Comparison of ENCODE assay signal across 8 cellular contexts in the genomic region with DNA sequence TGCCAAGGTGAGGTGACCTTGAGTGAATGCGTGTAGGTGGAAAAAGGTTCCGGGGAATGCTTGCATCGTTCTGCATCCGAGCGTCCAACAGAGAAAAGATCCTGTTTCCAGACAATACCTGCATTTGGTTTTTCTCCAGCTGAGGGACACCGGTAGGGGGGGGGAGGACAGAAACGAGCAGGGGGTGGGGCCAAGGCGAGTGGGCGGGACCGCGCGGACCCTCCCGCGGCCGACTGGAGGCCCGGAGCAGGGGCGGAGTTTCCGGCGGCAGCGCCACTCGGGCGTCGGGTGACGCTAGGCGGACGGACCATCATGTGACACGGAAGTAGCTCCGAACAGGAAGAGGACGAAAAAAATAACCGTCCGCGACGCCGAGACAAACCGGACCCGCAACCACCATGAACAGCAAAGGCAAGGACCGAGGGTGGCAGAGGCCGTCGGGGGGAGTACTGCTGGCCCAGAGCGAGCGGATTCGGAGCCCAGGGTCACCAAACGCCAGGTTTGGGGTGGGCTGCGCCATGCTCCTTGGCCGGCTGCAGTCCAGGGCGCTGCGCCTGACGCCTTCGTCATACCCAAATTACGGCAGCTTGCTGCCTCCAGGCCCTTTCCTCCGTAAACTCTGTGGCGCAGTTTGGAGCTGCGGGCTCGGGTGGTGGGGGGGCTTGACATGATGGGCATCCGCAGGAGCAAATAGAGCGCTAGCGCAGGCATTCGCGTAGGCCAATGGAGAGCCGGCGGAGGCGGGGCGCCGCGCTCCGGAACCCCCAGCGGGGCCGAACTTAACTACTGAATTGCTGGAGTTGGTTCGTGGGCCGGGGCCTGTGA. TPM values are rescaled to one million over a fixed set of nuclear protein-coding genes. Genes with fewer than 3 reads are reported as not detected.
A peak's percentile ranks its signal among the peaks of the same experiment; 100 is the strongest.
DNase-seq lines count a peak whose midpoint lies in the region; ATAC-seq and TF ChIP-seq lines count a peak whose summit lies in the region.

DAZAP2 (plus strand) TSS at position 317 of the 825 bp plus-strand sequence; CDS start at position 399, 82 bp downstream.

- H3K27ac Mint-ChIP-seq in WTC11, result peak within 1 kb of the TSS; percentile 99

- H3K4me1 Mint-ChIP-seq in WTC11, result peaks cover 10% of the 10 kb centered on the region

- peak within 1 kb of the TSS; percentile 97 for H3K4me3 ChIP-seq in AG09309 (ENCODE audit: control insufficient read depth, low read depth, low read length)
- H3K4me3 ChIP-seq in cardiac fibroblast (replicated peaks in 1 of 2; ENCODE audit: low read depth in 2 of 2, low read length in 2 of 2), result peak within 1 kb of the TSS; percentile 70 to 100

- peak; percentile 13 for TF ChIP-seq CTCF in AG09309 (IDR thresholded peaks at IDR 0.05; ENCODE audit: control insufficient read depth, insufficient read depth, low read depth, low read length, missing control alignments)
- no peak for TF ChIP-seq CTCF in WTC11 (IDR thresholded peaks at IDR 0.05)
- TF ChIP-seq CTCF in cardiac fibroblast (IDR thresholded peaks at IDR 0.05; ENCODE audit: low read depth, low read length), result no peak

- peak within 1 kb of the TSS; percentile 95 for H3K4me3 Mint-ChIP-seq in WTC11

- no peaks in the 10 kb centered on the region for H3K27me3 Mint-ChIP-seq in WTC11 (ENCODE audit: low read depth)

- DNase-seq in AG09309 (ENCODE audit: low read depth), result peak; percentile 77
- DNase-seq in NCI-H2227 treated with DMSO at 0.1 percent for 48 hours (lab: John Stamatoyannopoulos, UW), result peak; percentile 84
- DNase-seq in WTC11 (ENCODE audit: low spot score), result peak; percentile 97
- peak; percentile 95 to 98 for DNase-seq in cardiac fibroblast (ENCODE audit: low read depth in 2 of 2)
- DNase-seq in inferior parietal cortex (ENCODE audit: extremely low spot score), result peak; percentile 92
- peak; percentile 89 to 96 for DNase-seq in stimulated activated CD4-positive, alpha-beta T cell treated with anti-CD3 and anti-CD28 coated beads, Interleukin-12 subunit alpha, Interleukin-12 subunit beta, amount 100 ng/mL, for 24 hours (ENCODE audit: low read depth in 2 of 2)

- CTCF ChIA-PET in WTC11 (lab: Charles Lee), result interaction anchor here (0.6 to 1.7 kb wide), 8 partner anchors 9 to 474 kb away, joined by 3 to 23 read pairs (median 5); partner anchors contain the start of gene POU6F1

- no peaks in the 10 kb centered on the region for H3K9me3 Mint-ChIP-seq in WTC11

- POLR2A ChIA-PET in WTC11 (lab: Charles Lee), result interaction anchor here (0.5 to 1.8 kb wide), 10 partner anchors 8 to 162 kb away, joined by 3 to 19 read pairs (median 4); partner anchors contain the start of genes CSRNP2, GALNT6 and POU6F1

- ATAC-seq in GM18909 (IDR thresholded peaks at IDR 0.05; ENCODE audit: poor library complexity, unreplicated experiment) (peak; percentile 92), HG03175 (IDR thresholded peaks at IDR 0.05; ENCODE audit: unreplicated experiment) (peak; percentile 92), WTC11 (peak; percentile 94)

- peaks cover 30% of the 10 kb centered on the region for H3K36me3 Mint-ChIP-seq in WTC11

TF ChIP-seq in WTC11, 78 proteins besides CTCF, POLR2A, EP300 and RAD21 (continues in another document):
- TF ChIP-seq, protein P1, sequence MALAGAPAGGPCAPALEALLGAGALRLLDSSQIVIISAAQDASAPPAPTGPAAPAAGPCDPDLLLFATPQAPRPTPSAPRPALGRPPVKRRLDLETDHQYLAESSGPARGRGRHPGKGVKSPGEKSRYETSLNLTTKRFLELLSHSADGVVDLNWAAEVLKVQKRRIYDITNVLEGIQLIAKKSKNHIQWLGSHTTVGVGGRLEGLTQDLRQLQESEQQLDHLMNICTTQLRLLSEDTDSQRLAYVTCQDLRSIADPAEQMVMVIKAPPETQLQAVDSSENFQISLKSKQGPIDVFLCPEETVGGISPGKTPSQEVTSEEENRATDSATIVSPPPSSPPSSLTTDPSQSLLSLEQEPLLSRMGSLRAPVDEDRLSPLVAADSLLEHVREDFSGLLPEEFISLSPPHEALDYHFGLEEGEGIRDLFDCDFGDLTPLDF (CRISPR knock-in tag; IDR thresholded peaks at IDR 0.05), result peak; percentile 43; the same call in 1 of the 2 replicates
- TF ChIP-seq FOXP1 (CRISPR knock-in tag; IDR thresholded peaks at IDR 0.05; ENCODE audit: borderline replicate concordance) (peak; percentile 77; the same call in 1 of the 2 replicates), ZNF423 (CRISPR knock-in tag; IDR thresholded peaks at IDR 0.05) (no peak), CBFB (CRISPR knock-in tag; IDR thresholded peaks at IDR 0.05; ENCODE audit: low read depth) (no peak), ESRRA (CRISPR knock-in tag; IDR thresholded peaks at IDR 0.05; ENCODE audit: borderline replicate concordance) (no peak), ZBTB21 (CRISPR knock-in tag; IDR thresholded peaks at IDR 0.05; ENCODE audit: borderline replicate concordance) (no peak), NFYB (CRISPR knock-in tag; conservative IDR thresholded peaks at IDR 0.05; ENCODE audit: low read depth) (peak; percentile 99), MAX (CRISPR knock-in tag; IDR thresholded peaks at IDR 0.05) (peak; percentile 72), SMAD4 (CRISPR knock-in tag; IDR thresholded peaks at IDR 0.05) (no peak), ZNF232 (CRISPR knock-in tag; IDR thresholded peaks at IDR 0.05) (0 out of 2 replicates have a peak, but pooled peaks have one; percentile 73), TP53 (CRISPR knock-in tag; IDR thresholded peaks at IDR 0.05) (no peak), NFATC4 (CRISPR knock-in tag; IDR thresholded peaks at IDR 0.05) (no peak), CREM (CRISPR knock-in tag; IDR thresholded peaks at IDR 0.05) (peak; percentile 73; the same call in 1 of the 2 replicates), SP1 (CRISPR knock-in tag; conservative IDR thresholded peaks at IDR 0.05) (peak; percentile 70)
- TF ChIP-seq, protein P2, sequence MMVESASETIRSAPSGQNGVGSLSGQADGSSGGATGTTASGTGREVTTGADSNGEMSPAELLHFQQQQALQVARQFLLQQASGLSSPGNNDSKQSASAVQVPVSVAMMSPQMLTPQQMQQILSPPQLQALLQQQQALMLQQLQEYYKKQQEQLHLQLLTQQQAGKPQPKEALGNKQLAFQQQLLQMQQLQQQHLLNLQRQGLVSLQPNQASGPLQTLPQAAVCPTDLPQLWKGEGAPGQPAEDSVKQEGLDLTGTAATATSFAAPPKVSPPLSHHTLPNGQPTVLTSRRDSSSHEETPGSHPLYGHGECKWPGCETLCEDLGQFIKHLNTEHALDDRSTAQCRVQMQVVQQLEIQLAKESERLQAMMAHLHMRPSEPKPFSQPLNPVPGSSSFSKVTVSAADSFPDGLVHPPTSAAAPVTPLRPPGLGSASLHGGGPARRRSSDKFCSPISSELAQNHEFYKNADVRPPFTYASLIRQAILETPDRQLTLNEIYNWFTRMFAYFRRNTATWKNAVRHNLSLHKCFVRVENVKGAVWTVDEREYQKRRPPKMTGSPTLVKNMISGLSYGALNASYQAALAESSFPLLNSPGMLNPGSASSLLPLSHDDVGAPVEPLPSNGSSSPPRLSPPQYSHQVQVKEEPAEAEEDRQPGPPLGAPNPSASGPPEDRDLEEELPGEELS (CRISPR knock-in tag; IDR thresholded peaks at IDR 0.05), result 0 out of 2 replicates have a peak, but pooled peaks have one; percentile 73
- TF ChIP-seq, protein P3, sequence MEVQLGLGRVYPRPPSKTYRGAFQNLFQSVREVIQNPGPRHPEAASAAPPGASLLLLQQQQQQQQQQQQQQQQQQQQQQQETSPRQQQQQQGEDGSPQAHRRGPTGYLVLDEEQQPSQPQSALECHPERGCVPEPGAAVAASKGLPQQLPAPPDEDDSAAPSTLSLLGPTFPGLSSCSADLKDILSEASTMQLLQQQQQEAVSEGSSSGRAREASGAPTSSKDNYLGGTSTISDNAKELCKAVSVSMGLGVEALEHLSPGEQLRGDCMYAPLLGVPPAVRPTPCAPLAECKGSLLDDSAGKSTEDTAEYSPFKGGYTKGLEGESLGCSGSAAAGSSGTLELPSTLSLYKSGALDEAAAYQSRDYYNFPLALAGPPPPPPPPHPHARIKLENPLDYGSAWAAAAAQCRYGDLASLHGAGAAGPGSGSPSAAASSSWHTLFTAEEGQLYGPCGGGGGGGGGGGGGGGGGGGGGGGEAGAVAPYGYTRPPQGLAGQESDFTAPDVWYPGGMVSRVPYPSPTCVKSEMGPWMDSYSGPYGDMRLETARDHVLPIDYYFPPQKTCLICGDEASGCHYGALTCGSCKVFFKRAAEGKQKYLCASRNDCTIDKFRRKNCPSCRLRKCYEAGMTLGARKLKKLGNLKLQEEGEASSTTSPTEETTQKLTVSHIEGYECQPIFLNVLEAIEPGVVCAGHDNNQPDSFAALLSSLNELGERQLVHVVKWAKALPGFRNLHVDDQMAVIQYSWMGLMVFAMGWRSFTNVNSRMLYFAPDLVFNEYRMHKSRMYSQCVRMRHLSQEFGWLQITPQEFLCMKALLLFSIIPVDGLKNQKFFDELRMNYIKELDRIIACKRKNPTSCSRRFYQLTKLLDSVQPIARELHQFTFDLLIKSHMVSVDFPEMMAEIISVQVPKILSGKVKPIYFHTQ (CRISPR knock-in tag; IDR thresholded peaks at IDR 0.05), result no peak
- TF ChIP-seq, protein P4, sequence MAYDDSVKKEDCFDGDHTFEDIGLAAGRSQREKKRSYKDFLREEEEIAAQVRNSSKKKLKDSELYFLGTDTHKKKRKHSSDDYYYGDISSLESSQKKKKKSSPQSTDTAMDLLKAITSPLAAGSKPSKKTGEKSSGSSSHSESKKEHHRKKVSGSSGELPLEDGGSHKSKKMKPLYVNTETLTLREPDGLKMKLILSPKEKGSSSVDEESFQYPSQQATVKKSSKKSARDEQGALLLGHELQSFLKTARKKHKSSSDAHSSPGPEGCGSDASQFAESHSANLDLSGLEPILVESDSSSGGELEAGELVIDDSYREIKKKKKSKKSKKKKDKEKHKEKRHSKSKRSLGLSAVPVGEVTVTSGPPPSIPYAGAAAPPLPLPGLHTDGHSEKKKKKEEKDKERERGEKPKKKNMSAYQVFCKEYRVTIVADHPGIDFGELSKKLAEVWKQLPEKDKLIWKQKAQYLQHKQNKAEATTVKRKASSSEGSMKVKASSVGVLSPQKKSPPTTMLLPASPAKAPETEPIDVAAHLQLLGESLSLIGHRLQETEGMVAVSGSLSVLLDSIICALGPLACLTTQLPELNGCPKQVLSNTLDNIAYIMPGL (CRISPR knock-in tag; IDR thresholded peaks at IDR 0.05), result peak; percentile 58; the same call in 1 of the 2 replicates
- TF ChIP-seq, protein P5, sequence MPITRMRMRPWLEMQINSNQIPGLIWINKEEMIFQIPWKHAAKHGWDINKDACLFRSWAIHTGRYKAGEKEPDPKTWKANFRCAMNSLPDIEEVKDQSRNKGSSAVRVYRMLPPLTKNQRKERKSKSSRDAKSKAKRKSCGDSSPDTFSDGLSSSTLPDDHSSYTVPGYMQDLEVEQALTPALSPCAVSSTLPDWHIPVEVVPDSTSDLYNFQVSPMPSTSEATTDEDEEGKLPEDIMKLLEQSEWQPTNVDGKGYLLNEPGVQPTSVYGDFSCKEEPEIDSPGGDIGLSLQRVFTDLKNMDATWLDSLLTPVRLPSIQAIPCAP (CRISPR knock-in tag; IDR thresholded peaks at IDR 0.05), result no peak

RNA-seq across cellular contexts. Expression of gene DAZAP2, which starts in this region (rescaled TPM):
- total RNA-seq in WTC11 (2021), result 30.4 to 35.8 TPM (median 33.0 TPM) in 3 replicates

Comparison
In these comparisons a context has a peak if more than half of its experiments do, and no peak if none do; other contexts are left out.
1. Peak in every context shown above with its lines: DNase-seq, ATAC-seq and H3K4me3 ChIP-seq.